Comparison of ENCODE assay signal across 10 cellular contexts in the genomic region with DNA sequence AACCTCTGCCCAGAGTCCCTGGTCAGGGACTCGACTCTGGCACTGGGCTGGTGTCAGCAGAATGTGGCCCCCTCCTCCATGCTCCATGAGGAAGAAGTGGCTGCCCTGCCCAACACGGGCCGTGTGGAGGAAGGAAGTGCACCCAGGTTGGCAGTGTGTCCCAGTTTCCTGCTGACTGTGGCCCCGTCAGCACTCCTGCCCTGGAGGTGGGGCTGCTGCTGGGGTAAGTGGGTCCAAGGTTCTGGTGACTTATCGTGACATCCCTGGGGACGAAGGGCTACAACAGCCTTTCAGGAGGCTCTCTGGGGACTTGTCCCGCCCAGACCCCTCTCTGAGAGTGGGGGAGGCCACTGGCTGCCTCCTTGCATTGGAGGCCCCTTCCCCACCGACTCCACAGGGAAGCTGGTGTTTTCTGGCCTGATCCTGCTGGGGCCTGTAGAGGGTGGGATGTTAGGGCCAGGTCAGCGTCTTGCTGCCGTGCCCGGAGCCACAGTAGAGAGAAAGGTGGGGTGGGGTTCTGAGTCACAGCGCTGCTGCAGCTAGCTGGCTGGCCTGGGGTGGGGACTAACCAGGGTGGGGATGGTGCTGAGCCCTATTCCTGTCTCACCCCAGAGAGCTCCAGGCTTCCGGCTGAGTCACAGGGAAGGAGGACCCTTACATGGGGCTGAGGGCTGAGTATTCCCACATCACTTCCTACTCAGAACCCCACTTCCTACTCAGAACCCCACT. TPM values are rescaled to one million over a fixed set of nuclear protein-coding genes. Genes with fewer than 3 reads are reported as not detected.
A peak's percentile ranks its signal among the peaks of the same experiment; 100 is the strongest.
DNase-seq lines count a peak whose midpoint lies in the region; ATAC-seq and TF ChIP-seq lines count a peak whose summit lies in the region.
"Had no signal": no experiment of that assay in that cellular context is flagged by ENCODE, and none has a peak within 500 bp of the region (broad histone marks: within the 10 kb centered on the region; RNA-seq: fewer than 3 reads in every experiment).

No MANE protein-coding gene starts in this region.

- TF ChIP-seq CTCF in foreskin keratinocyte (conservative IDR thresholded peaks at IDR 0.05) (no peak), omental fat pad (IDR thresholded peaks at IDR 0.05) (no peak)

- no peaks in the 10 kb centered on the region for H3K36me3 Mint-ChIP-seq in activated naive CD4-positive, alpha-beta T cell treated with anti-CD3 and anti-CD28 coated beads, Interleukin-2, amount 50 U/mL, for 72 hours

- H3K9me3 Mint-ChIP-seq in activated naive CD4-positive, alpha-beta T cell treated with anti-CD3 and anti-CD28 coated beads, Interleukin-2, amount 50 U/mL, for 72 hours, result no peaks in the 10 kb centered on the region

- ATAC-seq in foreskin keratinocyte, result peak; percentile 87
- ATAC-seq in omental fat pad (ENCODE audit: low FRiP score), result peak; percentile 53
- ATAC-seq in activated naive CD4-positive, alpha-beta T cell treated with anti-CD3 and anti-CD28 coated beads, Interleukin-2, amount 50 U/mL, for 72 hours, result no peak

- H3K4me1 ChIP-seq in foreskin keratinocyte, result peaks cover 49% of the 10 kb centered on the region

- peak; percentile 82 for DNase-seq in Caki2 (ENCODE audit: low read depth)
- DNase-seq in SW480 (ENCODE audit: low spot score), result peak; percentile 79
- peak; percentile 88 to 93 for DNase-seq in foreskin keratinocyte
- no peak for DNase-seq in omental fat pad (ENCODE audit: low spot score)
- DNase-seq in NCI-H345 (lab: John Stamatoyannopoulos, UW), result no peak
- no peak for DNase-seq in activated naive CD4-positive, alpha-beta T cell treated with anti-CD3 and anti-CD28 coated beads, Interleukin-2, amount 50 U/mL, for 72 hours (ENCODE audit: low spot score in 2 of 2)
- no peak for DNase-seq in SK-N-DZ (ENCODE audit: low spot score)
- no peak for DNase-seq in NCI-H69 (lab: John Stamatoyannopoulos, UW)
- DNase-seq: activated naive CD4-positive, alpha-beta T cell treated with anti-CD3 and anti-CD28 coated beads, Interleukin-2, amount 50 U/mL, for 16 hours had no signal

- H3K27ac Mint-ChIP-seq in activated naive CD4-positive, alpha-beta T cell treated with anti-CD3 and anti-CD28 coated beads, Interleukin-2, amount 50 U/mL, for 72 hours, result peak overlapping the region in 1 of 2 donors; percentile 65

- in situ Hi-C loops in Caki2 (cut with HindIII; ENCODE audit: low pct_unique_long_range_greater_than_20kb, low sequenced_read_pairs), result no loop called here

- peak overlapping the region; percentile 98 for H3K27ac ChIP-seq in foreskin keratinocyte
- H3K27ac ChIP-seq: SK-N-MC had no signal

- no peaks in the 10 kb centered on the region for H3K27me3 ChIP-seq in foreskin keratinocyte

RNA-seq across cellular contexts. Expression of a gene that starts 10.5 kb away (rescaled TPM):
- total RNA-seq in Caki2 (2014; rRNA removed; shearing (Covaris generic); ENCODE audit: low replicate concordance), result 37.6 and 39.9 TPM in 2 replicates
- total RNA-seq in foreskin keratinocyte, result 49.0 and 72.5 TPM in 2 replicates
- 40.7 and 63.4 TPM in 2 replicates for polyA plus RNA-seq in foreskin keratinocyte
- 10 to 100 TPM in 3 of 4 donors, 1 to 10 TPM in 1; 9.3 to 24.4 (median 17.6) TPM for total RNA-seq in omental fat pad
- 10 to 100 TPM in 1 of 2 donors, 1 to 10 TPM in 1; 8.9 to 19.1 TPM for total RNA-seq in activated naive CD4-positive, alpha-beta T cell treated with anti-CD3 and anti-CD28 coated beads, Interleukin-2, amount 50 U/mL, for 72 hours
- polyA plus RNA-seq in SK-N-DZ (2014; cell fraction: cytosol; rRNA removed), result 6.4 and 14.3 TPM in 2 replicates
- 4.4 and 11.4 TPM in 2 replicates for polyA plus RNA-seq in SK-N-DZ (2014; cell fraction: nucleus; rRNA removed)

RNA-seq across cellular contexts. Expression of a gene that starts 22.1 kb away (rescaled TPM):
- total RNA-seq in Caki2 (2014; rRNA removed; shearing (Covaris generic); ENCODE audit: low replicate concordance), result 310 and 334 TPM in 2 replicates
- total RNA-seq in foreskin keratinocyte (59.7 and 61.2 TPM in 2 replicates), omental fat pad (10 to 100 TPM; 27.9 to 48.3 (median 34.5) TPM)
- 124 and 151 TPM in 2 replicates for polyA plus RNA-seq in foreskin keratinocyte
- total RNA-seq in activated naive CD4-positive, alpha-beta T cell treated with anti-CD3 and anti-CD28 coated beads, Interleukin-2, amount 50 U/mL, for 72 hours, result 100 to 1,000 TPM; 114 to 150 TPM
- polyA plus RNA-seq in SK-N-DZ (2014; cell fraction: cytosol; rRNA removed), result 5.1 and 9.0 TPM in 2 replicates
- 9.1 and 10.9 TPM in 2 replicates for polyA plus RNA-seq in SK-N-DZ (2014; cell fraction: nucleus; rRNA removed)

RNA-seq across cellular contexts. Expression of a gene that starts 22.4 kb away (rescaled TPM):
- 3.0 and 13.2 TPM in 2 replicates for total RNA-seq in Caki2 (2014; rRNA removed; shearing (Covaris generic); ENCODE audit: low replicate concordance)
- total RNA-seq in foreskin keratinocyte (1.3 and 2.6 TPM in 2 replicates), omental fat pad (1 to 10 TPM; 4.2 to 8.0 (median 5.2) TPM)
- polyA plus RNA-seq in foreskin keratinocyte, result 0.60 and 1.1 TPM in 2 replicates
- total RNA-seq in activated naive CD4-positive, alpha-beta T cell treated with anti-CD3 and anti-CD28 coated beads, Interleukin-2, amount 50 U/mL, for 72 hours, result 1 to 10 TPM; 3.1 to 7.6 TPM
- 2.2 and 3.7 TPM in 2 replicates for polyA plus RNA-seq in SK-N-DZ (2014; cell fraction: cytosol; rRNA removed)
- 1.7 and 4.8 TPM in 2 replicates for polyA plus RNA-seq in SK-N-DZ (2014; cell fraction: nucleus; rRNA removed)

RNA-seq across cellular contexts. Expression of a gene that starts 37.8 kb away (rescaled TPM):
- 0.07 and 4.3 TPM in 2 replicates for total RNA-seq in Caki2 (2014; rRNA removed; shearing (Covaris generic); ENCODE audit: low replicate concordance)
- total RNA-seq in foreskin keratinocyte (0.07 TPM in 1 of 2 replicates, not detected in the other), omental fat pad (not detected)
- polyA plus RNA-seq in foreskin keratinocyte, result not detected in 2 replicates
- total RNA-seq in activated naive CD4-positive, alpha-beta T cell treated with anti-CD3 and anti-CD28 coated beads, Interleukin-2, amount 50 U/mL, for 72 hours, result 1 to 10 TPM in 1 of 2 donors, under 1 TPM in 1; 0.49 to 1.0 TPM
- not detected in 2 replicates for polyA plus RNA-seq in SK-N-DZ (2014; cell fraction: cytosol; rRNA removed)
- polyA plus RNA-seq in SK-N-DZ (2014; cell fraction: nucleus; rRNA removed), result 0.27 TPM in 1 of 2 replicates, not detected in the other

RNA-seq across cellular contexts. Expression of a gene that starts 53.9 kb away (rescaled TPM):
- 142 and 149 TPM in 2 replicates for total RNA-seq in Caki2 (2014; rRNA removed; shearing (Covaris generic); ENCODE audit: low replicate concordance)
- total RNA-seq in foreskin keratinocyte (48.6 and 52.0 TPM in 2 replicates), omental fat pad (10 to 100 TPM; 55.5 to 81.7 (median 71.6) TPM)
- polyA plus RNA-seq in foreskin keratinocyte, result 45.4 and 51.5 TPM in 2 replicates
- total RNA-seq in activated naive CD4-positive, alpha-beta T cell treated with anti-CD3 and anti-CD28 coated beads, Interleukin-2, amount 50 U/mL, for 72 hours, result 10 to 100 TPM; 17.8 to 36.2 TPM
- 181 and 189 TPM in 2 replicates for polyA plus RNA-seq in SK-N-DZ (2014; cell fraction: cytosol; rRNA removed)
- 79.9 and 121 TPM in 2 replicates for polyA plus RNA-seq in SK-N-DZ (2014; cell fraction: nucleus; rRNA removed)

Comparison
In these comparisons a context has a peak if more than half of its experiments do, and no peak if none do; other contexts are left out.
1. DNase-seq: peak in Caki2 (single experiment), SW480 (single experiment) and foreskin keratinocyte (2 of 2); none in omental fat pad (single experiment), NCI-H345 (single experiment), activated naive CD4-positive, alpha-beta T cell treated with anti-CD3 and anti-CD28 coated beads, Interleukin-2, amount 50 U/mL, for 72 hours (0 of 2), SK-N-DZ (single experiment) and NCI-H69 (single experiment).
2. ATAC-seq: peak in foreskin keratinocyte (single experiment) and omental fat pad (single experiment); none in activated naive CD4-positive, alpha-beta T cell treated with anti-CD3 and anti-CD28 coated beads, Interleukin-2, amount 50 U/mL, for 72 hours (0 of 2).